ENCODE assay signal across 15 cellular contexts in genomic region chr14:95396221-95396620, GRCh38.
"Had no signal": no experiment of that assay in that cellular context is flagged by ENCODE, and none has a peak within 500 bp of the region (broad histone marks: within the 10 kb centered on the region; RNA-seq: fewer than 3 reads in every experiment).

No MANE protein-coding gene starts in this region.

- H3K4me3 Mint-ChIP-seq: activated CD4-positive, alpha-beta T cell treated with anti-CD3 and anti-CD28 coated beads for 36 hours; activated naive CD8-positive, alpha-beta T cell; dendritic cell treated with granulocyte-macrophage colony-stimulating factor and Interleukin-4, amounts not matched to agents 40 ng/mL and 50 ng/mL, for 4 days; naive thymus-derived CD4-positive, alpha-beta T cell had no signal

- ATAC-seq: activated CD4-positive, alpha-beta T cell treated with anti-CD3 and anti-CD28 coated beads for 36 hours; foreskin keratinocyte; naive thymus-derived CD4-positive, alpha-beta T cell; upper lobe of right lung had no signal

- H3K27ac Mint-ChIP-seq: activated CD4-positive, alpha-beta T cell treated with anti-CD3 and anti-CD28 coated beads for 36 hours; activated naive CD8-positive, alpha-beta T cell; dendritic cell treated with granulocyte-macrophage colony-stimulating factor and Interleukin-4, amounts not matched to agents 40 ng/mL and 50 ng/mL, for 4 days; naive thymus-derived CD4-positive, alpha-beta T cell had no signal

- H3K27me3 Mint-ChIP-seq: activated naive CD8-positive, alpha-beta T cell; naive thymus-derived CD4-positive, alpha-beta T cell had no signal

- H3K36me3 Mint-ChIP-seq: activated naive CD8-positive, alpha-beta T cell had no signal

- DNase-seq: activated CD4-positive, alpha-beta T cell treated with anti-CD3 and anti-CD28 coated beads for 36 hours; activated CD4-positive, alpha-beta T cell treated with anti-CD3 and anti-CD28 coated beads, Interleukin-2, amount 50 U/mL, for 48 hours; activated gamma-delta T cell; amygdala; foreskin keratinocyte; glutamatergic neuron; hypothalamus; islet precursor cell; naive thymus-derived CD4-positive, alpha-beta T cell; stimulated activated CD4-positive, alpha-beta T cell treated with anti-CD3 and anti-CD28 coated beads, Interleukin-2, amount 100 ng/mL, for 24 hours; T-helper 2 cell; upper lobe of right lung; WERI-Rb-1 had no signal

- H3K9me3 Mint-ChIP-seq: dendritic cell treated with granulocyte-macrophage colony-stimulating factor and Interleukin-4, amounts not matched to agents 40 ng/mL and 50 ng/mL, for 4 days had no signal
